In the genomic region with DNA sequence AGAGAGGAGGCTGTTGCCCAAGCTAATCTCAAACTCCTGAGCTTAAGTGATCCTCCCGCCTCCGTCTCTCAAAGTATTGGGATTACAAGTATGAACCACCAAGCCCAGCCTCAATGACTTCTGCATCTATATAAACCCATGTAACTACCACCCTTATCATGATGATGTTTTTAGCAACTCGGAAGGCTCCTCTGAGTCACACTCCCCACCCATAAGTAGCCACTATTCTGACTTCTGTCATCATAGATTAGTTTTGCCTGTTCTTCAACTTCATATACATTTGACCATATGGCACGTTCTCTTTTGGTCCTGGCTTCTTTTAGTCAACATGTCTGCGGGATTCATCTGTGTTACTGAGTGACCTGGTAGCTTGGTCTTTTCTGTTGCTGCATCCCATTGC, we compare ENCODE assay signal across 28 cellular contexts. TPM values are rescaled to one million over a fixed set of nuclear protein-coding genes. Genes with fewer than 3 reads are reported as not detected.
DNase-seq lines count a peak whose midpoint lies in the region; ATAC-seq and TF ChIP-seq lines count a peak whose summit lies in the region.
"Had no signal": no experiment of that assay in that cellular context is flagged by ENCODE, and none has a peak within 500 bp of the region (broad histone marks: within the 10 kb centered on the region; RNA-seq: fewer than 3 reads in every experiment).

No MANE protein-coding gene starts in this region.

- no peak for TF ChIP-seq CTCF in PC-9 (conservative IDR thresholded peaks at IDR 0.05)
- no peak for TF ChIP-seq CTCF in epithelial cell of esophagus (IDR thresholded peaks at IDR 0.05; ENCODE audit: insufficient read depth, low read depth, low read length, missing control alignments)

- H3K4me1 ChIP-seq in PC-9 (replicated peaks; ENCODE audit: insufficient read depth) = peaks cover 70% of the 10 kb centered on the region

- ATAC-seq in activated naive CD8-positive, alpha-beta T cell treated with anti-CD3 and anti-CD28 coated beads, Interleukin-2, amount 50 U/mL, for 24 hours = peak; percentile 39
- ATAC-seq in GM18502 (IDR thresholded peaks at IDR 0.05; ENCODE audit: poor library complexity, unreplicated experiment) = no peak
- no peak for ATAC-seq in GM18519 (IDR thresholded peaks at IDR 0.05; ENCODE audit: low FRiP score, unreplicated experiment)
- no peak for ATAC-seq in HG03565 (IDR thresholded peaks at IDR 0.05; ENCODE audit: unreplicated experiment)
- ATAC-seq: stimulated activated naive B cell treated with anti-CD40 and anti-IgM and Interleukin-4, amounts not matched to agents 10 μg/mL and 1 μg/mL and 100 μg/mL, for 72 hours; T-helper 17 cell had no signal

- H3K4me3 ChIP-seq in PC-9 (no peak overlapping the region), epithelial cell of esophagus (ENCODE audit: low read length) (no peak overlapping the region)
- H3K4me3 ChIP-seq: cardiac muscle cell, colonic mucosa, skin epidermis had no signal

- no peak overlapping the region for H2AFZ ChIP-seq in PC-9

- H3K9me2 ChIP-seq in PC-9 (ENCODE audit: insufficient read depth) = no peaks in the 10 kb centered on the region

- no peaks in the 10 kb centered on the region for H3K36me3 Mint-ChIP-seq in activated naive CD8-positive, alpha-beta T cell treated with anti-CD3 and anti-CD28 coated beads, Interleukin-2, amount 50 U/mL, for 24 hours (ENCODE audit: low read depth)
- no peaks in the 10 kb centered on the region for H3K36me3 Mint-ChIP-seq in activated naive CD8-positive, alpha-beta T cell treated with anti-CD3 and anti-CD28 coated beads for 36 hours
- H3K36me3 Mint-ChIP-seq: activated naive CD8-positive, alpha-beta T cell; stimulated activated naive B cell treated with anti-CD40 and anti-IgM and Interleukin-4, amounts not matched to agents 10 μg/mL and 1 μg/mL and 100 μg/mL, for 72 hours had no signal

- no peak overlapping the region for H3K27ac Mint-ChIP-seq in activated naive CD8-positive, alpha-beta T cell treated with anti-CD3 and anti-CD28 coated beads, Interleukin-2, amount 50 U/mL, for 24 hours
- H3K27ac Mint-ChIP-seq in activated naive CD8-positive, alpha-beta T cell treated with anti-CD3 and anti-CD28 coated beads for 36 hours = no peak overlapping the region
- H3K27ac Mint-ChIP-seq: activated naive CD8-positive, alpha-beta T cell; nephron progenitor cell; stimulated activated naive B cell treated with anti-CD40 and anti-IgM and Interleukin-4, amounts not matched to agents 10 μg/mL and 1 μg/mL and 100 μg/mL, for 72 hours; T-helper 17 cell had no signal

- H3K27ac ChIP-seq in PC-9 = peak overlapping the region; percentile 42
- H3K27ac ChIP-seq: C4-2B, cardiac muscle cell, colonic mucosa, skin epidermis, VCaP had no signal

- H3K27me3 Mint-ChIP-seq in activated naive CD8-positive, alpha-beta T cell treated with anti-CD3 and anti-CD28 coated beads, Interleukin-2, amount 50 U/mL, for 24 hours = peaks cover 6% of the 10 kb centered on the region
- H3K27me3 Mint-ChIP-seq in activated naive CD8-positive, alpha-beta T cell treated with anti-CD3 and anti-CD28 coated beads for 36 hours = peaks cover 10% of the 10 kb centered on the region

- no peak for DNase-seq in activated naive CD8-positive, alpha-beta T cell treated with anti-CD3 and anti-CD28 coated beads, Interleukin-2, amount 50 U/mL, for 24 hours
- no peak for DNase-seq in activated naive CD8-positive, alpha-beta T cell treated with anti-CD3 and anti-CD28 coated beads for 36 hours
- DNase-seq in PC-9 (no peak), epithelial cell of esophagus (ENCODE audit: low read depth) (peak; percentile 52), T-helper 1 cell (no peak)
- DNase-seq: 8988T; activated CD4-positive, alpha-beta T cell treated with anti-CD3 and anti-CD28 coated beads for 48 hours; aorta; colonic mucosa; DMS79; effector CD4-positive, alpha-beta T cell; GOT3; KG1; MM.1S; NCI-H1694; NCI-H510A; nephron progenitor cell; stimulated activated naive B cell treated with anti-CD40 and anti-IgM and Interleukin-4, amounts not matched to agents 10 μg/mL and 1 μg/mL and 100 μg/mL, for 72 hours; substantia nigra; T-helper 17 cell had no signal

- H3K79me2 ChIP-seq in PC-9 (ENCODE audit: low read depth) = peaks cover 2% of the 10 kb centered on the region

- intact Hi-C loops in PC-9 (cut with micrococcal nuclease; ENCODE audit: unreplicated experiment) = no loop called here

- CTCF ChIA-PET in PC-9 (lab: Charles Lee) = no interaction called here

- POLR2A ChIA-PET in PC-9 (lab: Charles Lee; ENCODE audit: unreplicated experiment) = interaction anchor here (0.6 to 0.8 kb wide), 3 partner anchors 16 to 355 kb away, joined by 3 to 10 read pairs (median 5); a partner anchor contains a TSS

- no peaks in the 10 kb centered on the region for H3K27me3 ChIP-seq in PC-9 (ENCODE audit: insufficient read depth, low read depth)
- H3K27me3 ChIP-seq: colonic mucosa had no signal

- H4K20me1 ChIP-seq in PC-9 (ENCODE audit: insufficient read depth) = no peaks in the 10 kb centered on the region

- no TSS peak for BruUV-seq in PC-9 (replicated peaks; lab: Mats Ljungman, UMichigan)

- H3K4me1 Mint-ChIP-seq in activated naive CD8-positive, alpha-beta T cell treated with anti-CD3 and anti-CD28 coated beads, Interleukin-2, amount 50 U/mL, for 24 hours = peaks cover 14% of the 10 kb centered on the region
- peaks cover 5% of the 10 kb centered on the region for H3K4me1 Mint-ChIP-seq in activated naive CD8-positive, alpha-beta T cell treated with anti-CD3 and anti-CD28 coated beads for 36 hours

- H3K9me3 ChIP-seq in PC-9 (ENCODE audit: insufficient read depth, low read depth) = no peaks in the 10 kb centered on the region
- H3K9me3 ChIP-seq: colonic mucosa had no signal

- no peaks in the 10 kb centered on the region for H3K36me3 ChIP-seq in PC-9 (ENCODE audit: low read depth)
- H3K36me3 ChIP-seq: cardiac muscle cell, colonic mucosa had no signal

- no peak overlapping the region for H3K4me3 Mint-ChIP-seq in activated naive CD8-positive, alpha-beta T cell treated with anti-CD3 and anti-CD28 coated beads, Interleukin-2, amount 50 U/mL, for 24 hours
- no peak overlapping the region for H3K4me3 Mint-ChIP-seq in activated naive CD8-positive, alpha-beta T cell treated with anti-CD3 and anti-CD28 coated beads for 36 hours
- H3K4me3 Mint-ChIP-seq: activated naive CD8-positive, alpha-beta T cell; nephron progenitor cell; stimulated activated naive B cell treated with anti-CD40 and anti-IgM and Interleukin-4, amounts not matched to agents 10 μg/mL and 1 μg/mL and 100 μg/mL, for 72 hours; T-helper 17 cell had no signal

- H3F3A ChIP-seq in PC-9 (ENCODE audit: insufficient read depth, low read depth) = peaks cover 66% of the 10 kb centered on the region

- peak overlapping the region; percentile 13; the same call in 1 of the 2 replicates for H3K4me2 ChIP-seq in PC-9

- no peaks in the 10 kb centered on the region for H3K9me3 Mint-ChIP-seq in activated naive CD8-positive, alpha-beta T cell treated with anti-CD3 and anti-CD28 coated beads, Interleukin-2, amount 50 U/mL, for 24 hours
- H3K9me3 Mint-ChIP-seq in activated naive CD8-positive, alpha-beta T cell treated with anti-CD3 and anti-CD28 coated beads for 36 hours = no peaks in the 10 kb centered on the region
- H3K9me3 Mint-ChIP-seq: nephron progenitor cell; stimulated activated naive B cell treated with anti-CD40 and anti-IgM and Interleukin-4, amounts not matched to agents 10 μg/mL and 1 μg/mL and 100 μg/mL, for 72 hours had no signal

RNA-seq across cellular contexts. Expression of a gene that starts 6.4 kb away (rescaled TPM):
- 10 to 100 TPM; 15.8 to 16.0 TPM for total RNA-seq in activated naive CD8-positive, alpha-beta T cell treated with anti-CD3 and anti-CD28 coated beads for 36 hours
- total RNA-seq in PC-9 (2021) = 58.8 and 69.9 TPM in 2 replicates

RNA-seq across cellular contexts. Expression of a gene that starts 12.3 kb away (rescaled TPM):
- 10 to 100 TPM; 16.8 to 16.9 TPM for total RNA-seq in activated naive CD8-positive, alpha-beta T cell treated with anti-CD3 and anti-CD28 coated beads for 36 hours
- 36.5 and 43.9 TPM in 2 replicates for total RNA-seq in PC-9 (2021)

RNA-seq across cellular contexts. Expression of a gene that starts 12.6 kb away (rescaled TPM):
- 100 to 1,000 TPM; 108 to 109 TPM for total RNA-seq in activated naive CD8-positive, alpha-beta T cell treated with anti-CD3 and anti-CD28 coated beads for 36 hours
- 196 and 220 TPM in 2 replicates for total RNA-seq in PC-9 (2021)

RNA-seq across cellular contexts. Expression of a gene that starts 16.1 kb away (rescaled TPM):
- 10 to 100 TPM; 78.5 to 81.3 TPM for total RNA-seq in activated naive CD8-positive, alpha-beta T cell treated with anti-CD3 and anti-CD28 coated beads for 36 hours
- total RNA-seq in PC-9 (2021) = 45.0 and 95.0 TPM in 2 replicates

RNA-seq across cellular contexts. Expression of a gene that starts 18.3 kb away (rescaled TPM):
- total RNA-seq in activated naive CD8-positive, alpha-beta T cell treated with anti-CD3 and anti-CD28 coated beads for 36 hours = 100 to 1,000 TPM; 113 to 114 TPM
- 105 and 141 TPM in 2 replicates for total RNA-seq in PC-9 (2021)
